21 cellular contexts compared by ENCODE assay signal in the genomic region with DNA sequence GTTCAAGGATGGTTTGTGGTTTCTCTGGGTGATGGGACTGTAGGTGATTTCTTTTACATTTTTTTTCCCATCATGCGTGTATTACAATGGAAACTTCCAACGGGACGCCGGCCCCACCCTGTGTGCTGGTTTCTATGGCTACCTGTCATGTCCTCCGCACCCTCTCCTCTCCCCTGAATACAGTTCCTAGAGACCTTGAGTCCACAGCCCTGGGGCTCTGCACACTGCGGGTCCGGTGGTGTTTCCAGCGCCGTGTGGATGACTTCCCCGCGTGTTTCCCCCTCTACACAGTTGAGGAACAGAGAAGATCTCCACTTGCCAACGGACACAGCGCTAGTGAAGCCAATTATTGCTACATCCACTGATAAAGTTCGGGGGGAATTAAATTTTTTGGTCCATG. TPM values are rescaled to one million over a fixed set of nuclear protein-coding genes. Genes with fewer than 3 reads are reported as not detected.
A peak's percentile ranks its signal among the peaks of the same experiment; 100 is the strongest.
DNase-seq lines count a peak whose midpoint lies in the region; ATAC-seq and TF ChIP-seq lines count a peak whose summit lies in the region.
"Had no signal": no experiment of that assay in that cellular context is flagged by ENCODE, and none has a peak within 500 bp of the region (broad histone marks: within the 10 kb centered on the region; RNA-seq: fewer than 3 reads in every experiment).

No MANE protein-coding gene starts in this region.

- H3K27ac Mint-ChIP-seq in stimulated activated memory B cell treated with anti-CD40 and anti-IgM and Interleukin-4, amounts not matched to agents 10 μg/mL and 1 μg/mL and 100 μg/mL, for 72 hours, result no peak overlapping the region

- no peak for TF ChIP-seq CTCF in right atrium auricular region (IDR thresholded peaks at IDR 0.05)

- no peak overlapping the region for H3K4me3 Mint-ChIP-seq in stimulated activated memory B cell treated with anti-CD40 and anti-IgM and Interleukin-4, amounts not matched to agents 10 μg/mL and 1 μg/mL and 100 μg/mL, for 72 hours

- peaks cover 47% of the 10 kb centered on the region for H3K4me1 ChIP-seq in SJSA1 (replicated peaks)
- peaks cover 0 to 3% of the 10 kb centered on the region in 2 donors for H3K4me1 ChIP-seq in right atrium auricular region
- H3K4me1 ChIP-seq: testis had no signal

- H3K27me3 ChIP-seq in SJSA1 (replicated peaks) (no peaks in the 10 kb centered on the region), right atrium auricular region (no peaks in the 10 kb centered on the region)
- H3K27me3 ChIP-seq: testis had no signal

- peak; percentile 22 for DNase-seq in D341Med (ENCODE audit: low spot score)
- DNase-seq in SJSA1 (ENCODE audit: low read depth in 1 of 2, low spot score in 2 of 2), result no peak
- DNase-seq in right atrium auricular region (ENCODE audit: low spot score), result peak; percentile 54
- DNase-seq in sciatic nerve (ENCODE audit: low spot score), result peak; percentile 43
- DNase-seq in dedifferentiated amniotic fluid mesenchymal stem cell (ENCODE audit: extremely low spot score), result no peak
- no peak for DNase-seq in ACHN
- DNase-seq: activated CD4-positive, alpha-beta T cell treated with anti-CD3 and anti-CD28 coated beads, Interleukin-2, amount 50 U/mL, for 1 hour; activated naive CD4-positive, alpha-beta T cell treated with Interleukin-2 at 50 U/mL for 16 hours; activated T-cell treated with anti-CD3 and anti-CD28 coated beads, Interleukin-2, amount 50 U/mL, for 1 hour; caudate nucleus; KBM-7; left colon; NCI-H82; SHP77 treated with DMSO at 0.1 percent for 48 hours; stimulated activated CD4-positive, alpha-beta T cell treated with anti-CD3 and anti-CD28 coated beads, Interleukin-15, amount 100 ng/mL, for 24 hours; T-helper 1 cell; testis had no signal

- H3K27ac ChIP-seq in SJSA1 (peak overlapping the region; percentile 88), right atrium auricular region (peak overlapping the region in 1 of 2 donors; percentile 45)
- H3K27ac ChIP-seq: testis had no signal

- H3K36me3 ChIP-seq in SJSA1, result 0 out of 2 replicates have a peak, but pooled peaks cover 4% of the 10 kb centered on the region
- no peaks in the 10 kb centered on the region for H3K36me3 ChIP-seq in right atrium auricular region

- H3K9me3 Mint-ChIP-seq in stimulated activated memory B cell treated with anti-CD40 and anti-IgM and Interleukin-4, amounts not matched to agents 10 μg/mL and 1 μg/mL and 100 μg/mL, for 72 hours, result no peaks in the 10 kb centered on the region

- H3K4me1 Mint-ChIP-seq in stimulated activated memory B cell treated with anti-CD40 and anti-IgM and Interleukin-4, amounts not matched to agents 10 μg/mL and 1 μg/mL and 100 μg/mL, for 72 hours, result peaks cover 5% of the 10 kb centered on the region

- intact Hi-C loops in sciatic nerve (cut with DNase I), result no loop called here

- H3K9me3 ChIP-seq in SJSA1 (replicated peaks), result no peaks in the 10 kb centered on the region
- no peaks in the 10 kb centered on the region for H3K9me3 ChIP-seq in right atrium auricular region
- H3K9me3 ChIP-seq: testis had no signal

- ATAC-seq in sciatic nerve, result no peak
- no peak for ATAC-seq in stimulated activated memory B cell treated with anti-CD40 and anti-IgM and Interleukin-4, amounts not matched to agents 10 μg/mL and 1 μg/mL and 100 μg/mL, for 72 hours
- ATAC-seq in HG02840 (IDR thresholded peaks at IDR 0.05; ENCODE audit: low FRiP score, unreplicated experiment), result no peak
- ATAC-seq: esophagus mucosa, left colon had no signal

- in situ Hi-C loops in ACHN (cut with HindIII; ENCODE audit: low pct_ligation_motif_present, low pct_unique_long_range_greater_than_20kb, low sequenced_read_pairs), result no loop called here

- H3K4me3 ChIP-seq in SJSA1 (no peak overlapping the region), right atrium auricular region (no peak overlapping the region)
- H3K4me3 ChIP-seq: testis had no signal

- H3K27me3 Mint-ChIP-seq in stimulated activated memory B cell treated with anti-CD40 and anti-IgM and Interleukin-4, amounts not matched to agents 10 μg/mL and 1 μg/mL and 100 μg/mL, for 72 hours, result peaks cover 34% of the 10 kb centered on the region

- no peaks in the 10 kb centered on the region for H3K36me3 Mint-ChIP-seq in stimulated activated memory B cell treated with anti-CD40 and anti-IgM and Interleukin-4, amounts not matched to agents 10 μg/mL and 1 μg/mL and 100 μg/mL, for 72 hours

RNA-seq across cellular contexts. Expression of gene GAS6, which starts 39.1 kb away (rescaled TPM):
- total RNA-seq in SJSA1 (2014; rRNA removed; shearing (Covaris generic)), result 41.7 and 45.3 TPM in 2 replicates
- 100 to 1,000 TPM; 206 to 254 TPM for total RNA-seq in right atrium auricular region
- total RNA-seq in sciatic nerve, result 302 TPM
- total RNA-seq: OCI-LY7 had no signal

Comparison
In these comparisons a context has a peak if more than half of its experiments do, and no peak if none do; other contexts are left out.
1. DNase-seq: peak in D341Med (single experiment), right atrium auricular region (single experiment) and sciatic nerve (single experiment); none in SJSA1 (0 of 2), dedifferentiated amniotic fluid mesenchymal stem cell (single experiment) and ACHN (single experiment).